Comparison of ENCODE assay signal across 37 cellular contexts in the genomic region with DNA sequence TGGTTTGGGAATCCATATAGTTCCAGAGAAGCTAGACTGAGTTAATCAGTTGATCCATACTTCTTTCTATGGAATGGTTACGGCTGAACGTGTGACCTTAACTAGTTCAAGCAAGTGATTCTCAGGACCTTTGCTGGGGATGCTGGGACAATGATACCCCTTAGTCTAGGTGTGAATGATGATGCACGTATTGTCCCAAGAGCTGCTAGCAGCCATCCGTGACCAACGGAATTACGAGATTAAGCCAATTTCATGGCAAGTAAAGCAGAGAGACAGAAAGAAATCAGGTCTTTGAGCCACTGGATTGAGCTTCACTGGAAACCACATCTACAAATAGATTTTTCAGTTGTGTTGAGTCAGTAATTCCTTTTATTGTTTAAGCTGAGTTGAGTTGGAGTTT.
"Had no signal": no experiment of that assay in that cellular context is flagged by ENCODE, and none has a peak within 500 bp of the region (broad histone marks: within the 10 kb centered on the region; RNA-seq: fewer than 3 reads in every experiment).

No MANE protein-coding gene starts in this region.

- ATAC-seq: activated CD8-positive, alpha-beta T cell treated with anti-CD3 and anti-CD28 coated beads for 36 hours; activated naive CD4-positive, alpha-beta T cell treated with anti-CD3 and anti-CD28 coated beads, Interleukin-2, amount 50 U/mL, for 72 hours; activated T-cell treated with anti-CD3 and anti-CD28 coated beads, Interleukin-2, amount 50 U/mL, for 4 hours; activated T-cell treated with anti-CD3 and anti-CD28 coated beads, Interleukin-2, amount 50 U/mL, for 72 hours; activated T-helper 17 cell treated with anti-CD3 and anti-CD28 coated beads, Interleukin-2, amount 50 U/mL, for 72 hours; body of pancreas had no signal

- H3K9me3 Mint-ChIP-seq: activated B cell treated with CpG ODN at 0.5 μM for 24 hours; activated CD4-positive, alpha-beta memory T cell treated with anti-CD3 and anti-CD28 coated beads for 36 hours; activated CD4-positive, alpha-beta T cell treated with anti-CD3 and anti-CD28 coated beads, Interleukin-2, amount 10 ng/mL, durations not matched to agents 24 days and 14 days; activated CD8-positive, alpha-beta T cell treated with anti-CD3 and anti-CD28 coated beads for 36 hours; activated naive CD4-positive, alpha-beta T cell treated with anti-CD3 and anti-CD28 coated beads for 36 hours; activated naive CD4-positive, alpha-beta T cell treated with anti-CD3 and anti-CD28 coated beads, Interleukin-2, amount 50 U/mL, for 72 hours; activated naive CD8-positive, alpha-beta T cell treated with anti-CD3 and anti-CD28 coated beads for 36 hours; activated T-cell treated with anti-CD3 and anti-CD28 coated beads, Interleukin-2, amount 50 U/mL, for 4 hours; activated T-cell treated with anti-CD3 and anti-CD28 coated beads, Interleukin-2, amount 50 U/mL, for 72 hours; activated T-helper 1 cell treated with anti-CD3 and anti-CD28 coated beads, Interleukin-12 subunit alpha, Interleukin-12 subunit beta, Interleukin-2, Interleukin-4 antibody, amounts not matched to agents 30 ng/mL and 10 ng/mL and 1 ng/mL, durations not matched to agents 14 hours and 24 hours and 36 hours; activated T-helper 17 cell treated with anti-CD3 and anti-CD28 coated beads, Interleukin-2, amount 50 U/mL, for 72 hours; T-helper 1 cell treated with Interleukin-12 subunit alpha and Interleukin-12 subunit beta and Interleukin-4 antibody, amounts not matched to agents 30 μg/mL and 1 μg/mL, for 36 hours; T-helper 2 cell treated with Interferon-gamma antibody and Interleukin-4, amounts not matched to agents 5 μg/mL and 100 μg/mL, for 36 hours had no signal

- H3K4me1 Mint-ChIP-seq: activated B cell treated with CpG ODN at 0.5 μM for 24 hours; activated T-helper 17 cell treated with anti-CD3 and anti-CD28 coated beads, Interleukin-2, amount 50 U/mL, for 72 hours had no signal

- H3K9me3 ChIP-seq: adrenal gland, body of pancreas, breast epithelium had no signal

- H3K27ac Mint-ChIP-seq: activated B cell treated with CpG ODN at 0.5 μM for 24 hours; activated CD4-positive, alpha-beta memory T cell treated with anti-CD3 and anti-CD28 coated beads for 36 hours; activated CD4-positive, alpha-beta T cell treated with anti-CD3 and anti-CD28 coated beads, Interleukin-2, amount 10 ng/mL, durations not matched to agents 24 days and 14 days; activated CD8-positive, alpha-beta T cell treated with anti-CD3 and anti-CD28 coated beads for 36 hours; activated naive CD4-positive, alpha-beta T cell treated with anti-CD3 and anti-CD28 coated beads for 36 hours; activated naive CD4-positive, alpha-beta T cell treated with anti-CD3 and anti-CD28 coated beads, Interleukin-2, amount 50 U/mL, for 72 hours; activated naive CD8-positive, alpha-beta T cell treated with anti-CD3 and anti-CD28 coated beads for 36 hours; activated T-cell treated with anti-CD3 and anti-CD28 coated beads, Interleukin-2, amount 50 U/mL, for 72 hours; activated T-helper 1 cell treated with anti-CD3 and anti-CD28 coated beads, Interleukin-12 subunit alpha, Interleukin-12 subunit beta, Interleukin-2, Interleukin-4 antibody, amounts not matched to agents 30 ng/mL and 10 ng/mL and 1 ng/mL, durations not matched to agents 14 hours and 24 hours and 36 hours; activated T-helper 17 cell treated with anti-CD3 and anti-CD28 coated beads, Interleukin-2, amount 50 U/mL, for 72 hours; T-helper 1 cell treated with Interleukin-12 subunit alpha and Interleukin-12 subunit beta and Interleukin-4 antibody, amounts not matched to agents 30 μg/mL and 1 μg/mL, for 36 hours; T-helper 2 cell treated with Interferon-gamma antibody and Interleukin-4, amounts not matched to agents 5 μg/mL and 100 μg/mL, for 36 hours had no signal

- H3K27ac ChIP-seq: adrenal gland, body of pancreas, brain microvascular endothelial cell, VCaP had no signal

- H3K27me3 ChIP-seq: adrenal gland, body of pancreas, brain microvascular endothelial cell, breast epithelium had no signal

- H3K4me3 Mint-ChIP-seq: activated B cell treated with CpG ODN at 0.5 μM for 24 hours; activated CD4-positive, alpha-beta memory T cell treated with anti-CD3 and anti-CD28 coated beads for 36 hours; activated CD4-positive, alpha-beta T cell treated with anti-CD3 and anti-CD28 coated beads, Interleukin-2, amount 10 ng/mL, durations not matched to agents 24 days and 14 days; activated CD8-positive, alpha-beta T cell treated with anti-CD3 and anti-CD28 coated beads for 36 hours; activated naive CD4-positive, alpha-beta T cell treated with anti-CD3 and anti-CD28 coated beads for 36 hours; activated naive CD8-positive, alpha-beta T cell treated with anti-CD3 and anti-CD28 coated beads for 36 hours; activated T-cell treated with anti-CD3 and anti-CD28 coated beads, Interleukin-2, amount 50 U/mL, for 4 hours; activated T-cell treated with anti-CD3 and anti-CD28 coated beads, Interleukin-2, amount 50 U/mL, for 72 hours; activated T-helper 1 cell treated with anti-CD3 and anti-CD28 coated beads, Interleukin-12 subunit alpha, Interleukin-12 subunit beta, Interleukin-2, Interleukin-4 antibody, amounts not matched to agents 30 ng/mL and 10 ng/mL and 1 ng/mL, durations not matched to agents 14 hours and 24 hours and 36 hours; activated T-helper 17 cell treated with anti-CD3 and anti-CD28 coated beads, Interleukin-2, amount 50 U/mL, for 72 hours; T-helper 1 cell treated with Interleukin-12 subunit alpha and Interleukin-12 subunit beta and Interleukin-4 antibody, amounts not matched to agents 30 μg/mL and 1 μg/mL, for 36 hours; T-helper 2 cell treated with Interferon-gamma antibody and Interleukin-4, amounts not matched to agents 5 μg/mL and 100 μg/mL, for 36 hours had no signal

- H3K36me3 ChIP-seq: adrenal gland, brain microvascular endothelial cell, breast epithelium had no signal

- FAIRE-seq: astrocyte, TTC549 had no signal

- H3K36me3 Mint-ChIP-seq: activated CD4-positive, alpha-beta memory T cell treated with anti-CD3 and anti-CD28 coated beads for 36 hours; activated naive CD4-positive, alpha-beta T cell treated with anti-CD3 and anti-CD28 coated beads, Interleukin-2, amount 50 U/mL, for 72 hours; activated naive CD8-positive, alpha-beta T cell treated with anti-CD3 and anti-CD28 coated beads for 36 hours had no signal

- H3K4me1 ChIP-seq: adrenal gland, body of pancreas, breast epithelium had no signal

- DNase-seq: activated B cell treated with CpG ODN at 0.5 μM for 24 hours; activated CD4-positive, alpha-beta memory T cell treated with anti-CD3 and anti-CD28 coated beads for 36 hours; activated CD4-positive, alpha-beta T cell treated with anti-CD3 and anti-CD28 coated beads for 4 hours; activated CD4-positive, alpha-beta T cell treated with anti-CD3 and anti-CD28 coated beads, Interleukin-2, amount 10 ng/mL, durations not matched to agents 24 days and 14 days; activated CD4-positive, alpha-beta T cell treated with anti-CD3 and anti-CD28 coated beads, Interleukin-2, amount 50 U/mL, for 1 hour; activated CD4-positive, alpha-beta T cell treated with anti-CD3 and anti-CD28 coated beads, Interleukin-2, amount 50 U/mL, for 4 hours; activated CD4-positive, CD25-positive, alpha-beta regulatory T cell treated with anti-CD3 and anti-CD28 coated beads, Interleukin-2, amount 50 U/mL, for 72 hours; activated CD8-positive, alpha-beta memory T cell treated with anti-CD3 and anti-CD28 coated beads, Interleukin-2, amount 50 U/mL, for 4 hours; activated CD8-positive, alpha-beta T cell treated with anti-CD3 and anti-CD28 coated beads for 36 hours; activated effector memory CD4-positive, alpha-beta T cell treated with anti-CD3 and anti-CD28 coated beads, Interleukin-2, amount 50 U/mL, for 16 hours; activated gamma-delta T cell treated with Interleukin-2 at 50 U/mL for 16 hours; activated naive CD4-positive, alpha-beta T cell; activated naive CD4-positive, alpha-beta T cell treated with anti-CD3 and anti-CD28 coated beads for 36 hours; activated naive CD4-positive, alpha-beta T cell treated with anti-CD3 and anti-CD28 coated beads, Interleukin-2, amount 50 U/mL, for 16 hours; activated naive CD8-positive, alpha-beta T cell treated with anti-CD3 and anti-CD28 coated beads for 36 hours; activated T-cell treated with anti-CD3 and anti-CD28 coated beads for 4 hours; activated T-cell treated with anti-CD3 and anti-CD28 coated beads, Interleukin-2, amount 50 U/mL, for 1 hour; activated T-cell treated with anti-CD3 and anti-CD28 coated beads, Interleukin-2, amount 50 U/mL, for 4 hours; activated T-cell treated with anti-CD3 and anti-CD28 coated beads, Interleukin-2, amount 50 U/mL, for 72 hours; adrenal gland; amniotic stem cell; aorta; body of pancreas; brain microvascular endothelial cell; central memory CD4-positive, alpha-beta T cell; T-helper 1 cell; T-helper 2 cell; T-helper 9 cell had no signal

- H3K4me3 ChIP-seq: adrenal gland, body of pancreas, breast epithelium had no signal
